Comparison of ENCODE assay signal across 7 cellular contexts in genomic region chr15:77868048-77868629, GRCh38.
DNase-seq lines count a peak whose midpoint lies in the region; ATAC-seq and TF ChIP-seq lines count a peak whose summit lies in the region.
"Not testable (repeated sequence)": the region's sequence is repeated elsewhere in the genome, so short reads cannot be mapped to it uniquely, and the experiment has no call there.

No MANE protein-coding gene starts in this region.

- not testable (repeated sequence) for H3K18ac ChIP-seq in mesenchymal stem cell (ENCODE audit: low read depth in 1 of 2, low read length in 2 of 2)

- not testable (repeated sequence) for H2AFZ ChIP-seq in mesenchymal stem cell (ENCODE audit: low read depth, low read length)

- not testable (repeated sequence) for H3K14ac ChIP-seq in mesenchymal stem cell (ENCODE audit: low read length in 2 of 2)

- TF ChIP-seq CTCF in left ventricle myocardium inferior (IDR thresholded peaks at IDR 0.05; ENCODE audit: borderline replicate concordance): not testable (repeated sequence)

- not testable (repeated sequence) for H3K23ac ChIP-seq in mesenchymal stem cell (ENCODE audit: low read length in 2 of 2)

- H2AK5ac ChIP-seq in mesenchymal stem cell (ENCODE audit: low read length, severe bottlenecking): not testable (repeated sequence)

- not testable (repeated sequence) for H3K4me1 ChIP-seq in left ventricle myocardium inferior
- H3K4me1 ChIP-seq in mesenchymal stem cell (ENCODE audit: control insufficient read depth, insufficient read depth, low read depth, low read length): peaks cover 47% of the 10 kb centered on the region

- H3K79me1 ChIP-seq in mesenchymal stem cell (replicated peaks; ENCODE audit: low read length, poor library complexity, severe bottlenecking): not testable (repeated sequence)

- H3K9ac ChIP-seq in mesenchymal stem cell (ENCODE audit: low read length): not testable (repeated sequence)

- H3K4me3 ChIP-seq in left ventricle myocardium inferior: not testable (repeated sequence)
- H3K4me3 ChIP-seq in mesenchymal stem cell (ENCODE audit: insufficient read depth in 1 of 2, low read depth in 1 of 2, low read length in 2 of 2): peak overlapping the region in 1 of 2 experiments; percentile 24

- not testable (repeated sequence) for H3K36me3 ChIP-seq in left ventricle myocardium inferior; mesenchymal stem cell (ENCODE audit: control insufficient read depth in 1 of 2, insufficient read depth in 2 of 2, low read depth in 1 of 2, low read length in 2 of 2)

- peak overlapping the region; percentile 46 for H4K91ac ChIP-seq in mesenchymal stem cell (ENCODE audit: low read length)

- not testable (repeated sequence) for H3K4me2 ChIP-seq in mesenchymal stem cell (ENCODE audit: low read length, poor library complexity, severe bottlenecking)

- not testable (repeated sequence) for H2BK12ac ChIP-seq in mesenchymal stem cell (ENCODE audit: low read length in 2 of 2)

- H3K27ac ChIP-seq in left ventricle myocardium inferior (replicated peaks); mesenchymal stem cell (ENCODE audit: low read length, poor library complexity, severe bottlenecking): not testable (repeated sequence)

- H3K9me3 ChIP-seq in left ventricle myocardium inferior (replicated peaks); mesenchymal stem cell (ENCODE audit: control insufficient read depth, low read length): not testable (repeated sequence)

- intact Hi-C loops in left ventricle myocardium inferior (cut with micrococcal nuclease); sciatic nerve (cut with DNase I): not testable (repeated sequence)

- H3K4ac ChIP-seq in mesenchymal stem cell (ENCODE audit: low read depth in 1 of 2, low read length in 2 of 2): not testable (repeated sequence)

- not testable (repeated sequence) for ATAC-seq in sciatic nerve

- H2BK15ac ChIP-seq in mesenchymal stem cell (ENCODE audit: low read depth, poor library complexity, severe bottlenecking): not testable (repeated sequence)

- not testable (repeated sequence) for H2BK120ac ChIP-seq in mesenchymal stem cell (ENCODE audit: low read depth, low read length)

- DNase-seq in D341Med (ENCODE audit: low spot score) (peak; percentile 86), NCI-H1436 (lab: John Stamatoyannopoulos, UW) (peak; percentile 67), NCI-H526 (lab: John Stamatoyannopoulos, UW) (peak; percentile 27 to 82), left ventricle myocardium inferior (peak; percentile 2), sciatic nerve (ENCODE audit: low spot score) (peak; percentile 31)
- peak; percentile 47 for DNase-seq in activated effector memory CD4-positive, alpha-beta T cell treated with anti-CD3 and anti-CD28 coated beads, Interleukin-2, amount 50 U/mL, for 16 hours
- not testable (repeated sequence) for DNase-seq in mesenchymal stem cell

- not testable (repeated sequence) for H4K8ac ChIP-seq in mesenchymal stem cell (ENCODE audit: low read length)

- peaks cover 25% of the 10 kb centered on the region for H3K27me3 ChIP-seq in left ventricle myocardium inferior (ENCODE audit: low read depth)
- peaks cover 15 to 73% of the 10 kb centered on the region in 2 experiments for H3K27me3 ChIP-seq in mesenchymal stem cell (ENCODE audit: control insufficient read depth in 1 of 2, insufficient read depth in 1 of 2, low read length in 2 of 2)

- 80% methylated on average over 7 of the region's 8 CpGs for WGBS in mesenchymal stem cell

- H2BK5ac ChIP-seq in mesenchymal stem cell (ENCODE audit: low read depth, low read length, poor library complexity, severe bottlenecking): not testable (repeated sequence)
